8 cellular contexts compared by ENCODE assay signal in genomic region chr2:85560812-85561279, GRCh38. TPM values are rescaled to one million over a fixed set of nuclear protein-coding genes. Genes with fewer than 3 reads are reported as not detected.
DNase-seq lines count a peak whose midpoint lies in the region; ATAC-seq, FAIRE-seq and TF ChIP-seq lines count a peak whose summit lies in the region.

No MANE protein-coding gene starts in this region.

- no peaks in the 10 kb centered on the region for H3K27me3 ChIP-seq in suprapubic skin

- H3K36me3 ChIP-seq in kidney (ENCODE audit: control insufficient read depth in 1 of 2, insufficient read depth in 2 of 2, low read length in 2 of 2): peaks cover 5 to 12% of the 10 kb centered on the region in 2 donors
- peaks cover 23% of the 10 kb centered on the region for H3K36me3 ChIP-seq in suprapubic skin

- no peak for DNase-seq in kidney
- DNase-seq in suprapubic skin (ENCODE audit: low spot score in 2 of 2): no peak
- DNase-seq in A172 (ENCODE audit: low spot score): no peak
- no peak for DNase-seq in NAMALWA (ENCODE audit: low spot score)
- no peak for DNase-seq in SIG-M5 (lab: John Stamatoyannopoulos, UW)

- H3K4me1 ChIP-seq in kidney (ENCODE audit: control insufficient read depth in 1 of 2, insufficient read depth in 1 of 2, low read depth in 1 of 2, low read length in 2 of 2): peaks cover 3 to 9% of the 10 kb centered on the region in 2 donors
- H3K4me1 ChIP-seq in suprapubic skin: peaks cover 22% of the 10 kb centered on the region

- H3K9me3 Mint-ChIP-seq in activated naive CD4-positive, alpha-beta T cell treated with anti-CD3 and anti-CD28 coated beads, Interleukin-2, amount 50 U/mL, for 24 hours: no peaks in the 10 kb centered on the region

- intact Hi-C loops in kidney (cut with DNase I): no loop called here

- 5% methylated on average over 14 of the region's 14 CpGs for WGBS in suprapubic skin

- H3K9me3 ChIP-seq in kidney (ENCODE audit: control insufficient read depth in 1 of 2, low read length in 2 of 2) (no peaks in the 10 kb centered on the region), suprapubic skin (no peaks in the 10 kb centered on the region)

- peaks cover 4% of the 10 kb centered on the region for H3K36me3 Mint-ChIP-seq in activated naive CD4-positive, alpha-beta T cell treated with anti-CD3 and anti-CD28 coated beads, Interleukin-2, amount 50 U/mL, for 24 hours

- no peak for TF ChIP-seq POLR2A in suprapubic skin (IDR thresholded peaks at IDR 0.05)

- peak overlapping the region; percentile 43 to 83 for H3K9ac ChIP-seq in kidney (ENCODE audit: low read length in 2 of 2)

- no peak for FAIRE-seq in kidney (lab: Jason Lieb, UNC)

- ATAC-seq in GM18502 (IDR thresholded peaks at IDR 0.05; ENCODE audit: poor library complexity, unreplicated experiment) (peak; percentile 28), HG03045 (IDR thresholded peaks at IDR 0.05; ENCODE audit: unreplicated experiment) (peak; percentile 33)

- peak overlapping the region; percentile 79 for H3K27ac Mint-ChIP-seq in activated naive CD4-positive, alpha-beta T cell treated with anti-CD3 and anti-CD28 coated beads, Interleukin-2, amount 50 U/mL, for 24 hours

- TF ChIP-seq CTCF in kidney (IDR thresholded peaks at IDR 0.05; ENCODE audit: borderline replicate concordance, extremely low read depth, insufficient read depth) (no peak), suprapubic skin (IDR thresholded peaks at IDR 0.05) (no peak)

- no peaks in the 10 kb centered on the region for H3K27me3 Mint-ChIP-seq in activated naive CD4-positive, alpha-beta T cell treated with anti-CD3 and anti-CD28 coated beads, Interleukin-2, amount 50 U/mL, for 24 hours

- H3K27ac ChIP-seq in kidney (ENCODE audit: low read depth in 2 of 2, low read length in 2 of 2) (peak overlapping the region; percentile 45 to 86), suprapubic skin (peak overlapping the region; percentile 69)

- no peak for TF ChIP-seq EP300 in suprapubic skin (IDR thresholded peaks at IDR 0.05)

- peaks cover 44% of the 10 kb centered on the region for H3K4me1 Mint-ChIP-seq in activated naive CD4-positive, alpha-beta T cell treated with anti-CD3 and anti-CD28 coated beads, Interleukin-2, amount 50 U/mL, for 24 hours

- H3K4me3 ChIP-seq in kidney (ENCODE audit: low read length in 2 of 2) (peak overlapping the region; percentile 70 to 79), suprapubic skin (peak overlapping the region; percentile 86)

- peak overlapping the region; percentile 98 for H3K4me3 Mint-ChIP-seq in activated naive CD4-positive, alpha-beta T cell treated with anti-CD3 and anti-CD28 coated beads, Interleukin-2, amount 50 U/mL, for 24 hours

RNA-seq across cellular contexts. Expression of gene GGCX, which starts 0.4 kb away (rescaled TPM):
- total RNA-seq in kidney: 50.7 TPM
- polyA plus RNA-seq in kidney (ENCODE audit: insufficient read depth, low read depth, low replicate concordance): 27.8 TPM
- total RNA-seq in suprapubic skin: 10 to 100 TPM; 23.2 to 38.9 (median 27.7) TPM
- total RNA-seq in A172 (2014; rRNA removed; shearing (Covaris generic)): 28.1 and 31.5 TPM in 2 replicates

RNA-seq across cellular contexts. Expression of gene VAMP8, which starts 16.5 kb away (rescaled TPM):
- total RNA-seq in kidney (196 TPM), suprapubic skin (100 to 1,000 TPM in 1 of 4 donors, 10 to 100 TPM in 3; 85.5 to 123 (median 96.0) TPM)
- 604 TPM for polyA plus RNA-seq in kidney (ENCODE audit: insufficient read depth, low read depth, low replicate concordance)
- 1.3 and 1.5 TPM in 2 replicates for total RNA-seq in A172 (2014; rRNA removed; shearing (Covaris generic))

RNA-seq across cellular contexts. Expression of gene MAT2A, which starts 21.9 kb away (rescaled TPM):
- total RNA-seq in kidney (300 TPM), suprapubic skin (100 to 1,000 TPM; 153 to 234 (median 167) TPM)
- polyA plus RNA-seq in kidney (ENCODE audit: insufficient read depth, low read depth, low replicate concordance): 155 TPM
- total RNA-seq in A172 (2014; rRNA removed; shearing (Covaris generic)): 94.6 and 95.2 TPM in 2 replicates

RNA-seq across cellular contexts. Expression of gene VAMP5, which starts 23.4 kb away (rescaled TPM):
- total RNA-seq in kidney (46.0 TPM), suprapubic skin (10 to 100 TPM in 2 of 4 donors, 1 to 10 TPM in 2; 7.9 to 24.1 (median 14.0) TPM)
- polyA plus RNA-seq in kidney (ENCODE audit: insufficient read depth, low read depth, low replicate concordance): 145 TPM
- total RNA-seq in A172 (2014; rRNA removed; shearing (Covaris generic)): 36.2 and 51.0 TPM in 2 replicates

RNA-seq across cellular contexts. Expression of gene RNF181, which starts 34.7 kb away (rescaled TPM):
- total RNA-seq in kidney (89.9 TPM), suprapubic skin (100 to 1,000 TPM in 3 of 4 donors, 10 to 100 TPM in 1; 89.9 to 127 (median 110) TPM)
- polyA plus RNA-seq in kidney (ENCODE audit: insufficient read depth, low read depth, low replicate concordance): 407 TPM
- total RNA-seq in A172 (2014; rRNA removed; shearing (Covaris generic)): 262 and 285 TPM in 2 replicates

Comparison
In these comparisons a context has a peak if more than half of its experiments do, and no peak if none do; other contexts are left out.
1. RNA of gene VAMP8, which starts 16.5 kb away (total RNA-seq): 196 TPM in kidney (single experiment) and 85.5 to 123 TPM in suprapubic skin; 1.3 to 1.5 TPM in A172; every median in the first group is over 10 times any median in the second.